In genomic region chr7:144331221-144331995, GRCh38 we compare ENCODE assay signal across 15 cellular contexts. TPM values are rescaled to one million over a fixed set of nuclear protein-coding genes. Genes with fewer than 3 reads are reported as not detected.
DNase-seq lines count a peak whose midpoint lies in the region; ATAC-seq and TF ChIP-seq lines count a peak whose summit lies in the region.
"Not testable (repeated sequence)": the region's sequence is repeated elsewhere in the genome, so short reads cannot be mapped to it uniquely, and the experiment has no call there.
"Had no signal": no experiment of that assay in that cellular context is flagged by ENCODE, and none has a peak within 500 bp of the region (broad histone marks: within the 10 kb centered on the region; RNA-seq: fewer than 3 reads in every experiment).

No MANE protein-coding gene starts in this region.

- not testable (repeated sequence) for H3K36me3 ChIP-seq in PC-9 (ENCODE audit: low read depth); gastroesophageal sphincter; aorta (ENCODE audit: control insufficient read depth in 1 of 2, insufficient read depth in 2 of 2, low read length in 1 of 2)

- H3K4me1 ChIP-seq in PC-9 (replicated peaks; ENCODE audit: insufficient read depth); gastroesophageal sphincter; aorta (ENCODE audit: control insufficient read depth in 1 of 2, insufficient read depth in 2 of 2, low read length in 2 of 2): not testable (repeated sequence)

- not testable (repeated sequence) for H3K27me3 ChIP-seq in PC-9 (ENCODE audit: insufficient read depth, low read depth); gastroesophageal sphincter; aorta (ENCODE audit: control insufficient read depth in 1 of 2, insufficient read depth in 2 of 2, low read length in 1 of 2)

- H3K79me2 ChIP-seq in PC-9 (ENCODE audit: low read depth) = not testable (repeated sequence)

- H3K27ac ChIP-seq in PC-9; gastroesophageal sphincter; aorta (ENCODE audit: low read depth in 1 of 2, low read length in 2 of 2): not testable (repeated sequence)

- not testable (repeated sequence) for H3K9me3 Mint-ChIP-seq in activated T-helper 17 cell treated with anti-CD3 and anti-CD28 coated beads, Interleukin-2, amount 50 U/mL, for 72 hours; naive B cell

- not testable (repeated sequence) for H3K4me3 ChIP-seq in PC-9; gastroesophageal sphincter; aorta (ENCODE audit: low read length in 2 of 2)

- H3K9me2 ChIP-seq in PC-9 (ENCODE audit: insufficient read depth) = not testable (repeated sequence)

- not testable (repeated sequence) for H3K27me3 Mint-ChIP-seq in activated T-helper 17 cell treated with anti-CD3 and anti-CD28 coated beads, Interleukin-2, amount 50 U/mL, for 72 hours; naive B cell

- H3K36me3 Mint-ChIP-seq in activated T-helper 17 cell treated with anti-CD3 and anti-CD28 coated beads, Interleukin-2, amount 50 U/mL, for 72 hours (ENCODE audit: low read depth); naive B cell: not testable (repeated sequence)

- peak; percentile 70 for ATAC-seq in GM18517 (IDR thresholded peaks at IDR 0.05; ENCODE audit: unreplicated experiment)
- ATAC-seq in GM21526 (IDR thresholded peaks at IDR 0.05; ENCODE audit: low FRiP score, unreplicated experiment) = peak; percentile 50
- ATAC-seq in HG02973 (IDR thresholded peaks at IDR 0.05; ENCODE audit: unreplicated experiment) = peak; percentile 58
- ATAC-seq in activated T-helper 17 cell treated with anti-CD3 and anti-CD28 coated beads, Interleukin-2, amount 50 U/mL, for 72 hours (replicated peaks) = peak; percentile 83
- ATAC-seq in gastroesophageal sphincter = peak; percentile 22
- peak; percentile 54 to 70 for ATAC-seq in naive B cell (ENCODE audit: low read depth in 2 of 2)
- peak; percentile 86 for ATAC-seq in aorta (ENCODE audit: low FRiP score)

- not testable (repeated sequence) for H3K4me3 Mint-ChIP-seq in activated T-helper 17 cell treated with anti-CD3 and anti-CD28 coated beads, Interleukin-2, amount 50 U/mL, for 72 hours; naive B cell

- H2AFZ ChIP-seq in PC-9 = not testable (repeated sequence)

- TF ChIP-seq CTCF in PC-9 (conservative IDR thresholded peaks at IDR 0.05) = peak; percentile 38; the same call in 1 of the 2 replicates
- peak in 1 of 4 experiments; percentile 12 for TF ChIP-seq CTCF in gastroesophageal sphincter (IDR thresholded peaks at IDR 0.05)

- not testable (repeated sequence) for BruUV-seq in PC-9 (replicated peaks; lab: Mats Ljungman, UMichigan)

- POLR2A ChIA-PET in PC-9 (lab: Charles Lee; ENCODE audit: unreplicated experiment) = not testable (repeated sequence)

- not testable (repeated sequence) for H3K4me1 Mint-ChIP-seq in activated T-helper 17 cell treated with anti-CD3 and anti-CD28 coated beads, Interleukin-2, amount 50 U/mL, for 72 hours; naive B cell

- TF ChIP-seq EP300 in gastroesophageal sphincter (IDR thresholded peaks at IDR 0.05) = not testable (repeated sequence)

- not testable (repeated sequence) for H3K4me2 ChIP-seq in PC-9

- H4K20me1 ChIP-seq in PC-9 (ENCODE audit: insufficient read depth) = not testable (repeated sequence)

- intact Hi-C loops in PC-9 (cut with micrococcal nuclease; ENCODE audit: unreplicated experiment); aorta (cut with DNase I): not testable (repeated sequence)

- WGBS in gastroesophageal sphincter (ENCODE audit: low coverage in 1 of 2), 2 donors = 100% methylated on average over 1 of the region's 9 CpGs
- 90 to 100% methylated on average over 1 to 2 of the region's 9 CpGs for WGBS in aorta, 2 donors

- not testable (repeated sequence) for TF ChIP-seq POLR2A in gastroesophageal sphincter (IDR thresholded peaks at IDR 0.05)

- not testable (repeated sequence) for DNase-seq in PC-9, naive B cell, aorta

- not testable (repeated sequence) for H3F3A ChIP-seq in PC-9 (ENCODE audit: insufficient read depth, low read depth)

- not testable (repeated sequence) for H3K9me3 ChIP-seq in PC-9 (ENCODE audit: insufficient read depth, low read depth); gastroesophageal sphincter; aorta (ENCODE audit: control insufficient read depth, low read length)

- CTCF ChIA-PET in PC-9 (lab: Charles Lee) = interaction anchor here (0.7 kb wide), 1 partner anchor 203 kb away, joined by 4 read pairs; no protein-coding TSS in a partner anchor

- not testable (repeated sequence) for H3K27ac Mint-ChIP-seq in activated T-helper 17 cell treated with anti-CD3 and anti-CD28 coated beads, Interleukin-2, amount 50 U/mL, for 72 hours
- H3K27ac Mint-ChIP-seq in naive B cell = peak overlapping the region in 1 of 6 donors; percentile 13

RNA-seq across cellular contexts. Expression of gene OR2A1, which starts 19.2 kb away (rescaled TPM):
- total RNA-seq in PC-9 (2021) = not detected in 2 replicates
- total RNA-seq in activated T-helper 17 cell treated with anti-CD3 and anti-CD28 coated beads, Interleukin-2, amount 50 U/mL, for 72 hours = under 1 TPM in 1 of 2 donors, not detected in 1; 0.05 TPM
- total RNA-seq in gastroesophageal sphincter = under 1 TPM in 2 of 4 donors, not detected in 2; 0.13 to 0.42 TPM
- 1 to 10 TPM in 1 of 6 donors, under 1 TPM in 1, not detected in 4; 0.21 to 1.5 TPM for polyA plus RNA-seq in naive B cell (ENCODE audit: low read depth in 6 of 6)
- total RNA-seq in aorta = under 1 TPM; 0.16 to 0.39 TPM
- polyA plus RNA-seq in aorta = under 1 TPM; 0.50 to 0.59 TPM
- total RNA-seq: activated T-helper 2 cell treated with anti-CD3 and anti-CD28 coated beads, Interferon-gamma antibody, Interleukin-2, Interleukin-4, amounts not matched to agents 10 μg/mL and 5 μg/mL and 100 μg/mL, durations not matched to agents 14 hours and 24 hours and 36 hours; B cell; bronchial epithelial cell; Peyer's patch; posterior vena cava had no signal
- polyA plus RNA-seq: keratinocyte, SK-N-SH had no signal

RNA-seq across cellular contexts. Expression of gene ARHGEF5, which starts 23.8 kb away (rescaled TPM):
- total RNA-seq in PC-9 (2021) (40.0 and 50.1 TPM in 2 replicates), gastroesophageal sphincter (10 to 100 TPM in 1 of 4 donors, 1 to 10 TPM in 3; 2.6 to 13.3 (median 5.2) TPM), aorta (10 to 100 TPM in 1 of 2 donors, 1 to 10 TPM in 1; 9.0 to 14.5 TPM)
- 10 to 100 TPM in 1 of 2 donors, 1 to 10 TPM in 1; 8.2 to 17.6 TPM for total RNA-seq in activated T-helper 17 cell treated with anti-CD3 and anti-CD28 coated beads, Interleukin-2, amount 50 U/mL, for 72 hours
- polyA plus RNA-seq in naive B cell (ENCODE audit: low read depth in 6 of 6) (1 to 10 TPM in 5 of 6 donors, not detected in 1; 1.3 to 5.7 (median 1.9) TPM), aorta (1 to 10 TPM; 2.5 to 9.1 TPM)

Comparison
In these comparisons a context has a peak if more than half of its experiments do, and no peak if none do; other contexts are left out.
1. ATAC-seq: peak in every context shown above with its lines; median percentile 86 in aorta; 83 in activated T-helper 17 cell treated with anti-CD3 and anti-CD28 coated beads, Interleukin-2, amount 50 U/mL, for 72 hours; 70 in GM18517; 62 in naive B cell; 58 in HG02973; 50 in GM21526; 22 in gastroesophageal sphincter.